11 cellular contexts compared by ENCODE assay signal in the genomic region with DNA sequence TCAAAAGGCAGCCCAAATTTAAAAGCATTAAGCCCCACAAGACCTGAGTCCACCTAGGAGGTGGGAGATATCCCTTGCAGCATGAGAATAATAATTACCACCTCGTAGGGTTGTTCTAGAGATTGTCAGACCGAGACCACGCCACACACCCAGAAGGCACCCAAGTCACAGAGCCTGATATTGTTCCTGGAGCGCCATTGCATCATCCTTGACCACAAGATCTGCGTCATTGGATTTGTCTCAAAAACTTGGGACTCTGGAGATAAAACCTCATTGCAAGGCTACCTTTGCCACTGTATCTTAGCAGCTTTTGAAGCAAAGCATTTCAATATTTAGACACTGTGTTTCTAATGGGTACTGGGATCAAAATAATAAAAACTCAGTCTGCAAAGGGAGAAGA. TPM values are rescaled to one million over a fixed set of nuclear protein-coding genes. Genes with fewer than 3 reads are reported as not detected.
A peak's percentile ranks its signal among the peaks of the same experiment; 100 is the strongest.
DNase-seq lines count a peak whose midpoint lies in the region; ATAC-seq and TF ChIP-seq lines count a peak whose summit lies in the region.
"Had no signal": no experiment of that assay in that cellular context is flagged by ENCODE, and none has a peak within 500 bp of the region (broad histone marks: within the 10 kb centered on the region; RNA-seq: fewer than 3 reads in every experiment).

No MANE protein-coding gene starts in this region.

- TF ChIP-seq EP300 in upper lobe of left lung (IDR thresholded peaks at IDR 0.05), result no peak

- H3K27me3 Mint-ChIP-seq in activated naive CD4-positive, alpha-beta T cell treated with anti-CD3 and anti-CD28 coated beads for 36 hours (ENCODE audit: low read depth), result no peaks in the 10 kb centered on the region

- peak overlapping the region; percentile 71 for H3K4me3 Mint-ChIP-seq in activated naive CD4-positive, alpha-beta T cell treated with anti-CD3 and anti-CD28 coated beads for 36 hours

- 76 to 90% methylated on average over 2 to 5 of the region's 5 CpGs for WGBS in esophagus squamous epithelium, 2 donors
- 67 to 87% methylated on average over 5 of the region's 5 CpGs for WGBS in upper lobe of left lung, 2 donors

- in situ Hi-C loops in GM13976 (cut with MboI; ENCODE audit: low sequenced_read_pairs, unreplicated experiment), result no loop called here

- TF ChIP-seq POLR2A in esophagus squamous epithelium (IDR thresholded peaks at IDR 0.05) (no peak), upper lobe of left lung (IDR thresholded peaks at IDR 0.05) (no peak)

- H3K36me3 Mint-ChIP-seq in activated naive CD4-positive, alpha-beta T cell treated with anti-CD3 and anti-CD28 coated beads for 36 hours (ENCODE audit: low read depth), result no peaks in the 10 kb centered on the region

- H3K79me2 ChIP-seq in Karpas-422 (ENCODE audit: low read length), result no peaks in the 10 kb centered on the region

- peak overlapping the region; percentile 98 for H3K27ac Mint-ChIP-seq in activated naive CD4-positive, alpha-beta T cell treated with anti-CD3 and anti-CD28 coated beads for 36 hours

- H3K4me2 ChIP-seq in Karpas-422 (ENCODE audit: low read depth, low read length, poor library complexity, severe bottlenecking), result no peak overlapping the region

- no peaks in the 10 kb centered on the region for H3K9me2 ChIP-seq in Karpas-422 (replicated peaks; ENCODE audit: insufficient read depth, low read length)

- no peak overlapping the region for H2AFZ ChIP-seq in Karpas-422 (ENCODE audit: low read length)

- H3K9me3 ChIP-seq in esophagus squamous epithelium, result no peaks in the 10 kb centered on the region
- H3K9me3 ChIP-seq in upper lobe of left lung, result no peaks in the 10 kb centered on the region
- no peaks in the 10 kb centered on the region for H3K9me3 ChIP-seq in Karpas-422 (ENCODE audit: low read length)
- H3K9me3 ChIP-seq: vagina had no signal

- H3K4me1 ChIP-seq in esophagus squamous epithelium (peaks cover 8 to 19% (median 14%) of the 10 kb centered on the region in 3 donors), upper lobe of left lung (peaks cover 11 to 21% (median 14%) of the 10 kb centered on the region in 4 donors), Karpas-422 (ENCODE audit: low read length) (peaks cover 7% of the 10 kb centered on the region)

- H4K20me1 ChIP-seq in Karpas-422 (ENCODE audit: insufficient read depth, low read depth, low read length), result no peaks in the 10 kb centered on the region

- peaks cover 2% of the 10 kb centered on the region for H3K9me3 Mint-ChIP-seq in activated naive CD4-positive, alpha-beta T cell treated with anti-CD3 and anti-CD28 coated beads for 36 hours

- H3K4me1 Mint-ChIP-seq in activated naive CD4-positive, alpha-beta T cell treated with anti-CD3 and anti-CD28 coated beads for 36 hours (ENCODE audit: low read depth), result peaks cover 49% of the 10 kb centered on the region

- DNase-seq in activated naive CD4-positive, alpha-beta T cell treated with anti-CD3 and anti-CD28 coated beads for 36 hours, result no peak
- no peak for DNase-seq in activated naive CD4-positive, alpha-beta T cell treated with Interleukin-2 at 50 U/mL for 16 hours
- DNase-seq in SW480 (ENCODE audit: low spot score) (peak; percentile 85), esophagus squamous epithelium (lab: John Stamatoyannopoulos, UW) (no peak), upper lobe of left lung (peak in 1 of 2 donors; percentile 62), Karpas-422 (no peak), dedifferentiated amniotic fluid mesenchymal stem cell (ENCODE audit: extremely low spot score) (no peak), GM13976 (ENCODE audit: low spot score) (no peak)
- DNase-seq: activated gamma-delta T cell, KBM-7 had no signal

- H3K4me3 ChIP-seq in esophagus squamous epithelium (peak overlapping the region in 1 of 4 donors; percentile 44), upper lobe of left lung (peak overlapping the region in 1 of 4 donors; percentile 23), Karpas-422 (ENCODE audit: low read length) (no peak overlapping the region)

- H3K27ac ChIP-seq in esophagus squamous epithelium (peak overlapping the region; percentile 76 to 91 (median 85)), upper lobe of left lung (peak overlapping the region; percentile 81 to 86 (median 84)), Karpas-422 (ENCODE audit: low read length) (no peak overlapping the region)
- H3K27ac ChIP-seq: vagina had no signal

- ATAC-seq in upper lobe of left lung (ENCODE audit: low FRiP score in 2 of 2), result peak in 1 of 2 donors; percentile 36

- peaks cover 0 to 5% (median 0%) of the 10 kb centered on the region in 4 donors for H3K27me3 ChIP-seq in esophagus squamous epithelium
- H3K27me3 ChIP-seq in upper lobe of left lung, result no peaks in the 10 kb centered on the region
- no peaks in the 10 kb centered on the region for H3K27me3 ChIP-seq in Karpas-422 (ENCODE audit: low read length)
- H3K27me3 ChIP-seq: vagina had no signal

- CTCF ChIA-PET in activated naive CD4-positive, alpha-beta T cell treated with anti-CD3 and anti-CD28 coated beads for 36 hours (lab: Charles Lee), result interaction anchor here (3.0 kb wide), 1 partner anchor 25 kb away, joined by 25 read pairs; no protein-coding TSS in a partner anchor

- TF ChIP-seq CTCF in esophagus squamous epithelium (IDR thresholded peaks at IDR 0.05) (no peak), upper lobe of left lung (IDR thresholded peaks at IDR 0.05) (no peak), GM13976 (IDR thresholded peaks at IDR 0.05; ENCODE audit: borderline replicate concordance, control extremely low read depth, extremely low read depth, insufficient read depth, missing control alignments) (no peak)

- intact Hi-C loops in activated naive CD4-positive, alpha-beta T cell treated with anti-CD3 and anti-CD28 coated beads for 36 hours (cut with micrococcal nuclease), result loop anchor here (5.0 kb wide), 1 partner anchor 450 kb away; no protein-coding TSS in a partner anchor
- intact Hi-C loops in esophagus squamous epithelium (cut with DNase I), result no loop called here

- H3K36me3 ChIP-seq in esophagus squamous epithelium (no peaks in the 10 kb centered on the region), upper lobe of left lung (no peaks in the 10 kb centered on the region), Karpas-422 (ENCODE audit: insufficient read depth, low read length) (no peaks in the 10 kb centered on the region)
- H3K36me3 ChIP-seq: vagina had no signal

- H3K9ac ChIP-seq in Karpas-422 (ENCODE audit: low read length), result no peak overlapping the region

RNA-seq across cellular contexts. Expression of gene PPP2R5C, which starts 29.4 kb away (rescaled TPM):
- 100 to 1,000 TPM; 280 to 294 TPM for total RNA-seq in activated naive CD4-positive, alpha-beta T cell treated with anti-CD3 and anti-CD28 coated beads for 36 hours
- total RNA-seq in esophagus squamous epithelium (10 to 100 TPM; 66.3 to 92.3 (median 83.4) TPM), upper lobe of left lung (100 to 1,000 TPM; 105 to 208 (median 133) TPM)
- 233 and 301 TPM in 2 replicates for total RNA-seq in Karpas-422 (2014; rRNA removed; shearing (Covaris generic); ENCODE audit: low replicate concordance)
